In the genomic region with DNA sequence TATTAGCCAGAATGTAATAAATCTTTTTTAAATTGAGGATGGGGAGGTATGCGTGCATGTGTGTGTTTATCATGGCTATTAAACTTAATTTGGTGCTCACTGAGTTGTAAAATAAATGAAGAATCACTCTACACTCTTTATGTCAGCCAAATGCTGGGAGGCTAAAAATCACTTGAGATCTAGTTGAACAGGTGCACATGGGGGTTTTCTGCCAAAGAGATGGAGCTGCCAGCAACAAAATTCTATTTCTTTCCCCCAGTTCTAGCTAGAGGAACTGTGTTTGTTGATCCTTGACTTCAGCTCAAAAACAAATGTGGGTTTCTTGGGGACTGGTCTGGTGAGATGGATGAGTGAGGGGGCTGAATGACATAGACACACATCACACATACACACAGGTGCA, we compare ENCODE assay signal across 1 cellular context.
TF ChIP-seq lines count a peak whose summit lies in the region.

No MANE protein-coding gene starts in this region.

TF ChIP-seq in GM23338, 12 proteins besides CTCF, POLR2A, EP300 and RAD21 (continued from another document):
- TF ChIP-seq, protein P1, sequence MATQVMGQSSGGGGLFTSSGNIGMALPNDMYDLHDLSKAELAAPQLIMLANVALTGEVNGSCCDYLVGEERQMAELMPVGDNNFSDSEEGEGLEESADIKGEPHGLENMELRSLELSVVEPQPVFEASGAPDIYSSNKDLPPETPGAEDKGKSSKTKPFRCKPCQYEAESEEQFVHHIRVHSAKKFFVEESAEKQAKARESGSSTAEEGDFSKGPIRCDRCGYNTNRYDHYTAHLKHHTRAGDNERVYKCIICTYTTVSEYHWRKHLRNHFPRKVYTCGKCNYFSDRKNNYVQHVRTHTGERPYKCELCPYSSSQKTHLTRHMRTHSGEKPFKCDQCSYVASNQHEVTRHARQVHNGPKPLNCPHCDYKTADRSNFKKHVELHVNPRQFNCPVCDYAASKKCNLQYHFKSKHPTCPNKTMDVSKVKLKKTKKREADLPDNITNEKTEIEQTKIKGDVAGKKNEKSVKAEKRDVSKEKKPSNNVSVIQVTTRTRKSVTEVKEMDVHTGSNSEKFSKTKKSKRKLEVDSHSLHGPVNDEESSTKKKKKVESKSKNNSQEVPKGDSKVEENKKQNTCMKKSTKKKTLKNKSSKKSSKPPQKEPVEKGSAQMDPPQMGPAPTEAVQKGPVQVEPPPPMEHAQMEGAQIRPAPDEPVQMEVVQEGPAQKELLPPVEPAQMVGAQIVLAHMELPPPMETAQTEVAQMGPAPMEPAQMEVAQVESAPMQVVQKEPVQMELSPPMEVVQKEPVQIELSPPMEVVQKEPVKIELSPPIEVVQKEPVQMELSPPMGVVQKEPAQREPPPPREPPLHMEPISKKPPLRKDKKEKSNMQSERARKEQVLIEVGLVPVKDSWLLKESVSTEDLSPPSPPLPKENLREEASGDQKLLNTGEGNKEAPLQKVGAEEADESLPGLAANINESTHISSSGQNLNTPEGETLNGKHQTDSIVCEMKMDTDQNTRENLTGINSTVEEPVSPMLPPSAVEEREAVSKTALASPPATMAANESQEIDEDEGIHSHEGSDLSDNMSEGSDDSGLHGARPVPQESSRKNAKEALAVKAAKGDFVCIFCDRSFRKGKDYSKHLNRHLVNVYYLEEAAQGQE (IDR thresholded peaks at IDR 0.05; ENCODE audit: unreplicated experiment), result no peak
- no peak for TF ChIP-seq JUNB (IDR thresholded peaks at IDR 0.05; ENCODE audit: unreplicated experiment)
- TF ChIP-seq EZH2phosphoT487 (IDR thresholded peaks at IDR 0.05; ENCODE audit: unreplicated experiment), result no peak
- TF ChIP-seq ZNF114 (CRISPR knock-in tag; IDR thresholded peaks at IDR 0.05), result no peak
